In the genomic region with DNA sequence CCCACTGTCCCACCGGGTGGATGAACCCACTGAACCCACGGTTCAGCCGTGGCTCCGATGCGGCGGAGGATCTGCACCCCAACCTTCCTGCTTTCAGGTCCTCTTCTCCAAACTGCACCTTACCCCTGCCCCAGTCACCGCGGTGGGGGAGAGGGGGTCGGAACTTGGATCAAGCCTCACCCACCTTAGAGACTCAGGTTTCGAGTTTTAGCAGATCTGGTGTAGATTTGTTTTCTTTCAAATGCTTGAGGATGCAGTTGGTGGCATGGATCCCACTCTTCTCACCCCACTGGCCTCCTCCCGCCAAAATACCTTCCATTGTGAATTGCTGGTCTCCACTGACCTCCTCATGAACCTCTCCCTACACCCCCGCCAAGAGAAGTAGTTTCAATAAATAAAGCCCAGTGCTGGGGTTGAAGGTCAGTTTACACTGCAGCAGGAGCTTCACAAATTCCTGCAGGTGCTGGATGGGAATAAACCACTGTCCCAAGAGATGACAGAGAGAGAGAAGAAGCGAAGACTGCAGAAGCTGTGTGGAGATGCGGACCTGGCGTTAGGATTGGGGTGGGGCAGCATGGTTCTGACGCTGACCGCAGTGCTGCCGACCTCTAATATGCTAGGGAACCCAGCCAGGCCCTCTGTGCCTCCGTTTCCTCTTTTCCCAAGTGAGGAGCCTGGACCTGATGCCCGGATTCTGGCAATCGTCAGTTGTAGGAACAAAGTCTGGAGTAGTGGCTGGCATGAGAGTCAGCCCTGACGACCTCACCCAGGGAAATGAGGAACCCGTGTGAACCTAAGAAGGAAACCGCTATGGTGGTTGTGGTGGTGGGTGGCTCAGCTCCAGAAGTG, we compare ENCODE assay signal across 1 cellular context.
TF ChIP-seq lines count a peak whose summit lies in the region.

No MANE protein-coding gene starts in this region.

TF ChIP-seq in HepG2, 621 proteins besides CTCF, POLR2A, EP300 and RAD21 (continued from another document and continues in another):
- TF ChIP-seq FOXA1 (IDR thresholded peaks at IDR 0.05), result no peak
- TF ChIP-seq FOXA1 (CRISPR knock-in tag; IDR thresholded peaks at IDR 0.05), result peak; percentile 87
- TF ChIP-seq KLF15 (CRISPR knock-in tag; IDR thresholded peaks at IDR 0.05; ENCODE audit: borderline replicate concordance), result no peak
- TF ChIP-seq TGIF2 (CRISPR knock-in tag; IDR thresholded peaks at IDR 0.05), result no peak
- TF ChIP-seq HOXA3 (CRISPR knock-in tag; IDR thresholded peaks at IDR 0.05), result peak; percentile 93
- no peak for TF ChIP-seq FIP1L1 (IDR thresholded peaks at IDR 0.05; ENCODE audit: borderline replicate concordance, insufficient read depth, low read depth, low read length)
- TF ChIP-seq HNRNPL (IDR thresholded peaks at IDR 0.05; ENCODE audit: low read depth, low read length), result no peak
- peak; percentile 93 for TF ChIP-seq EHMT2 (IDR thresholded peaks at IDR 0.05; ENCODE audit: borderline replicate concordance, low read depth, low read length)
- no peak for TF ChIP-seq FOSL1 (CRISPR knock-in tag; IDR thresholded peaks at IDR 0.05; ENCODE audit: borderline replicate concordance)
- TF ChIP-seq ZNF292 (CRISPR knock-in tag; IDR thresholded peaks at IDR 0.05; ENCODE audit: borderline replicate concordance, low read depth), result peak; percentile 99; the same call in 1 of the 2 replicates
- TF ChIP-seq, protein P1, sequence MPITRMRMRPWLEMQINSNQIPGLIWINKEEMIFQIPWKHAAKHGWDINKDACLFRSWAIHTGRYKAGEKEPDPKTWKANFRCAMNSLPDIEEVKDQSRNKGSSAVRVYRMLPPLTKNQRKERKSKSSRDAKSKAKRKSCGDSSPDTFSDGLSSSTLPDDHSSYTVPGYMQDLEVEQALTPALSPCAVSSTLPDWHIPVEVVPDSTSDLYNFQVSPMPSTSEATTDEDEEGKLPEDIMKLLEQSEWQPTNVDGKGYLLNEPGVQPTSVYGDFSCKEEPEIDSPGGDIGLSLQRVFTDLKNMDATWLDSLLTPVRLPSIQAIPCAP (CRISPR knock-in tag; IDR thresholded peaks at IDR 0.05; ENCODE audit: low read depth), result no peak
- peak; percentile 9; the same call in 1 of the 2 replicates for TF ChIP-seq NFYB (CRISPR knock-in tag; IDR thresholded peaks at IDR 0.05)
- TF ChIP-seq ZNF451 (CRISPR knock-in tag; IDR thresholded peaks at IDR 0.05), result peak; percentile 29; the same call in 1 of the 2 replicates
- TF ChIP-seq, protein P2, sequence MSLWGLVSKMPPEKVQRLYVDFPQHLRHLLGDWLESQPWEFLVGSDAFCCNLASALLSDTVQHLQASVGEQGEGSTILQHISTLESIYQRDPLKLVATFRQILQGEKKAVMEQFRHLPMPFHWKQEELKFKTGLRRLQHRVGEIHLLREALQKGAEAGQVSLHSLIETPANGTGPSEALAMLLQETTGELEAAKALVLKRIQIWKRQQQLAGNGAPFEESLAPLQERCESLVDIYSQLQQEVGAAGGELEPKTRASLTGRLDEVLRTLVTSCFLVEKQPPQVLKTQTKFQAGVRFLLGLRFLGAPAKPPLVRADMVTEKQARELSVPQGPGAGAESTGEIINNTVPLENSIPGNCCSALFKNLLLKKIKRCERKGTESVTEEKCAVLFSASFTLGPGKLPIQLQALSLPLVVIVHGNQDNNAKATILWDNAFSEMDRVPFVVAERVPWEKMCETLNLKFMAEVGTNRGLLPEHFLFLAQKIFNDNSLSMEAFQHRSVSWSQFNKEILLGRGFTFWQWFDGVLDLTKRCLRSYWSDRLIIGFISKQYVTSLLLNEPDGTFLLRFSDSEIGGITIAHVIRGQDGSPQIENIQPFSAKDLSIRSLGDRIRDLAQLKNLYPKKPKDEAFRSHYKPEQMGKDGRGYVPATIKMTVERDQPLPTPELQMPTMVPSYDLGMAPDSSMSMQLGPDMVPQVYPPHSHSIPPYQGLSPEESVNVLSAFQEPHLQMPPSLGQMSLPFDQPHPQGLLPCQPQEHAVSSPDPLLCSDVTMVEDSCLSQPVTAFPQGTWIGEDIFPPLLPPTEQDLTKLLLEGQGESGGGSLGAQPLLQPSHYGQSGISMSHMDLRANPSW (CRISPR knock-in tag; IDR thresholded peaks at IDR 0.05; ENCODE audit: borderline replicate concordance), result no peak; the same call in 1 of the 2 replicates
- peak; percentile 37; the same call in 1 of the 2 replicates for TF ChIP-seq DPF2 (CRISPR knock-in tag; IDR thresholded peaks at IDR 0.05; ENCODE audit: borderline replicate concordance, low read depth)
- TF ChIP-seq FOXK2 (IDR thresholded peaks at IDR 0.05), result no peak
- peak; percentile 84; the same call in 1 of the 2 replicates for TF ChIP-seq NCOR1 (IDR thresholded peaks at IDR 0.05; ENCODE audit: borderline replicate concordance, low read length)
- TF ChIP-seq ZSCAN20 (CRISPR knock-in tag; IDR thresholded peaks at IDR 0.05; ENCODE audit: borderline replicate concordance), result peak; percentile 84; the same call in 1 of the 2 replicates
- TF ChIP-seq ZIK1 (CRISPR knock-in tag; IDR thresholded peaks at IDR 0.05; ENCODE audit: borderline replicate concordance, low read depth), result peak; percentile 46; the same call in 1 of the 2 replicates
- TF ChIP-seq, protein P3, sequence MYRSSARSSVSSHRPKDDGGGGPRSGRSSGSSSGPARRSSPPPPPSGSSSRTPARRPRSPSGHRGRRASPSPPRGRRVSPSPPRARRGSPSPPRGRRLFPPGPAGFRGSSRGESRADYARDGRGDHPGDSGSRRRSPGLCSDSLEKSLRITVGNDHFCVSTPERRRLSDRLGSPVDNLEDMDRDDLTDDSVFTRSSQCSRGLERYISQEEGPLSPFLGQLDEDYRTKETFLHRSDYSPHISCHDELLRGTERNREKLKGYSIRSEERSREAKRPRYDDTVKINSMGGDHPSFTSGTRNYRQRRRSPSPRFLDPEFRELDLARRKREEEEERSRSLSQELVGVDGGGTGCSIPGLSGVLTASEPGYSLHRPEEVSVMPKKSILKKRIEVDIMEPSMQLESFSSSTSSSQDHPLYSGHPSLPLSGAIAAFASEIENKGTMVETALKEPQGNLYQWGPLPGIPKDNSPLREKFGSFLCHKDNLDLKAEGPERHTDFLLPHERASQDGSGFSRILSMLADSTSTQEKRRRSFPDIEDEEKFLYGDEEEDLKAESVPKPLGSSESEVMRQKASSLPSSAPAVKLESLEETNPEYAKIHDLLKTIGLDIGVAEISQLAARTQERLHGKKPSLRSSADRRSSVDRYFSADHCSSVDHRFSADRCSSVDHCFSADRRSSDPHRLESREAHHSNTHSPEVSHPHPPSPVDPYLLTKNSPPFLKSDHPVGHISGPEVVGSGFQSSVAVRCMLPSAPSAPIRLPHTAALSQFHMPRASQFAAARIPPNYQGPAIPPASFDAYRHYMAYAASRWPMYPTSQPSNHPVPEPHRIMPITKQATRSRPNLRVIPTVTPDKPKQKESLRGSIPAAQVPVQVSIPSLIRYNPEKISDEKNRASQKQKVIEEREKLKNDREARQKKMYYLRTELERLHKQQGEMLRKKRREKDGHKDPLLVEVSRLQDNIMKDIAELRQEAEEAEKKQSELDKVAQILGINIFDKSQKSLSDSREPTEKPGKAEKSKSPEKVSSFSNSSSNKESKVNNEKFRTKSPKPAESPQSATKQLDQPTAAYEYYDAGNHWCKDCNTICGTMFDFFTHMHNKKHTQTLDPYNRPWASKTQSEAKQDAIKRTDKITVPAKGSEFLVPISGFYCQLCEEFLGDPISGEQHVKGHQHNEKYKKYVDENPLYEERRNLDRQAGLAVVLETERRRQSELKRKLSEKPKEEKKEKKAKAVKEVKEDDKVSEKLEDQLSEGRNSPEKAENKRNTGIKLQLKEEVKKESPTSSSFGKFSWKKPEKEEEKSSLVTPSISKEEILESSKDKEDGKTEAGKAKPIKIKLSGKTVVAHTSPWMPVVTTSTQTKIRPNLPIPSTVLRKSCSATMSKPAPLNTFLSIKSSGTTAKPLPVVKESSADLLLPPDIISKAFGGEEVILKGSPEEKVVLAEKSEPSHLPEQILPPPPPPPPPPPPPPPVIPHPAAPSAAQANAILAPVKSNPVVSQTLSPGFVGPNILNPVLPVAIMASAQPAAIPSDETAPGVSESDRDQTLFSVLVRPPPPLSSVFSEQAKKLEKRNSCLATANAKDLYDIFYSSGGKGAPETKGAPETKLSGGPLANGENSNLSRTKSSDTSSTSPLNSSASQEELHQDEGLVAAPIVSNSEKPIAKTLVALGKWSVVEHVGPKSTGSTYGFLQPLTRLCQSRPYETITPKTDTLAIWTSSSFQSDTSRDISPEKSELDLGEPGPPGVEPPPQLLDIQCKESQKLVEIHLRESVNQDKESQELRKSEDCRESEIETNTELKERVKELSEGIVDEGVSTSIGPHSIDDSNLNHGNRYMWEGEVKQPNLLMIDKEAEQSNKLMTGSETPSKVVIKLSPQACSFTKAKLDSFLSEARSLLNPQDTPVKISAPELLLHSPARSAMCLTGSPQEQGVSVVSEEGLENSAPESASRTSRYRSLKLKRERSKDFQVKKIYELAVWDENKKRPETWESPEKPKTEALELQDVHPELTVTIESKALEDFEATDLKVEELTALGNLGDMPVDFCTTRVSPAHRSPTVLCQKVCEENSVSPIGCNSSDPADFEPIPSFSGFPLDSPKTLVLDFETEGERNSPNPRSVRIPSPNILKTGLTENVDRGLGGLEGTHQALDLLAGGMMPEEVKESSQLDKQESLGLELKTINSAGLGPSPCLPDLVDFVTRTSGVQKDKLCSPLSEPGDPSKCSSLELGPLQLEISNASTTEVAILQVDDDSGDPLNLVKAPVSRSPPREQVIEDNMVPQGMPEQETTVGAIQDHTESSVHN (CRISPR knock-in tag; IDR thresholded peaks at IDR 0.05), result no peak
- TF ChIP-seq RAD51 (IDR thresholded peaks at IDR 0.05; ENCODE audit: borderline replicate concordance), result no peak
- TF ChIP-seq, protein P4, sequence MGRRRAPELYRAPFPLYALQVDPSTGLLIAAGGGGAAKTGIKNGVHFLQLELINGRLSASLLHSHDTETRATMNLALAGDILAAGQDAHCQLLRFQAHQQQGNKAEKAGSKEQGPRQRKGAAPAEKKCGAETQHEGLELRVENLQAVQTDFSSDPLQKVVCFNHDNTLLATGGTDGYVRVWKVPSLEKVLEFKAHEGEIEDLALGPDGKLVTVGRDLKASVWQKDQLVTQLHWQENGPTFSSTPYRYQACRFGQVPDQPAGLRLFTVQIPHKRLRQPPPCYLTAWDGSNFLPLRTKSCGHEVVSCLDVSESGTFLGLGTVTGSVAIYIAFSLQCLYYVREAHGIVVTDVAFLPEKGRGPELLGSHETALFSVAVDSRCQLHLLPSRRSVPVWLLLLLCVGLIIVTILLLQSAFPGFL (CRISPR knock-in tag; IDR thresholded peaks at IDR 0.05), result peak; percentile 97
- peak; percentile 81 for TF ChIP-seq KLF12 (CRISPR knock-in tag; IDR thresholded peaks at IDR 0.05; ENCODE audit: borderline replicate concordance)
- TF ChIP-seq, protein P5, sequence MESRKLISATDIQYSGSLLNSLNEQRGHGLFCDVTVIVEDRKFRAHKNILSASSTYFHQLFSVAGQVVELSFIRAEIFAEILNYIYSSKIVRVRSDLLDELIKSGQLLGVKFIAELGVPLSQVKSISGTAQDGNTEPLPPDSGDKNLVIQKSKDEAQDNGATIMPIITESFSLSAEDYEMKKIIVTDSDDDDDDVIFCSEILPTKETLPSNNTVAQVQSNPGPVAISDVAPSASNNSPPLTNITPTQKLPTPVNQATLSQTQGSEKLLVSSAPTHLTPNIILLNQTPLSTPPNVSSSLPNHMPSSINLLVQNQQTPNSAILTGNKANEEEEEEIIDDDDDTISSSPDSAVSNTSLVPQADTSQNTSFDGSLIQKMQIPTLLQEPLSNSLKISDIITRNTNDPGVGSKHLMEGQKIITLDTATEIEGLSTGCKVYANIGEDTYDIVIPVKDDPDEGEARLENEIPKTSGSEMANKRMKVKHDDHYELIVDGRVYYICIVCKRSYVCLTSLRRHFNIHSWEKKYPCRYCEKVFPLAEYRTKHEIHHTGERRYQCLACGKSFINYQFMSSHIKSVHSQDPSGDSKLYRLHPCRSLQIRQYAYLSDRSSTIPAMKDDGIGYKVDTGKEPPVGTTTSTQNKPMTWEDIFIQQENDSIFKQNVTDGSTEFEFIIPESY (CRISPR knock-in tag; IDR thresholded peaks at IDR 0.05), result no peak; the same call in 1 of the 2 replicates
- TF ChIP-seq, protein P6, sequence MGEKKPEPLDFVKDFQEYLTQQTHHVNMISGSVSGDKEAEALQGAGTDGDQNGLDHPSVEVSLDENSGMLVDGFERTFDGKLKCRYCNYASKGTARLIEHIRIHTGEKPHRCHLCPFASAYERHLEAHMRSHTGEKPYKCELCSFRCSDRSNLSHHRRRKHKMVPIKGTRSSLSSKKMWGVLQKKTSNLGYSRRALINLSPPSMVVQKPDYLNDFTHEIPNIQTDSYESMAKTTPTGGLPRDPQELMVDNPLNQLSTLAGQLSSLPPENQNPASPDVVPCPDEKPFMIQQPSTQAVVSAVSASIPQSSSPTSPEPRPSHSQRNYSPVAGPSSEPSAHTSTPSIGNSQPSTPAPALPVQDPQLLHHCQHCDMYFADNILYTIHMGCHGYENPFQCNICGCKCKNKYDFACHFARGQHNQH (CRISPR knock-in tag; IDR thresholded peaks at IDR 0.05), result peak; percentile 89
- TF ChIP-seq, protein P7, sequence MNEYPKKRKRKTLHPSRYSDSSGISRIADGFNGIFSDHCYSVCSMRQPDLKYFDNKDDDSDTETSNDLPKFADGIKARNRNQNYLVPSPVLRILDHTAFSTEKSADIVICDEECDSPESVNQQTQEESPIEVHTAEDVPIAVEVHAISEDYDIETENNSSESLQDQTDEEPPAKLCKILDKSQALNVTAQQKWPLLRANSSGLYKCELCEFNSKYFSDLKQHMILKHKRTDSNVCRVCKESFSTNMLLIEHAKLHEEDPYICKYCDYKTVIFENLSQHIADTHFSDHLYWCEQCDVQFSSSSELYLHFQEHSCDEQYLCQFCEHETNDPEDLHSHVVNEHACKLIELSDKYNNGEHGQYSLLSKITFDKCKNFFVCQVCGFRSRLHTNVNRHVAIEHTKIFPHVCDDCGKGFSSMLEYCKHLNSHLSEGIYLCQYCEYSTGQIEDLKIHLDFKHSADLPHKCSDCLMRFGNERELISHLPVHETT (CRISPR knock-in tag; conservative IDR thresholded peaks at IDR 0.05), result peak; percentile 33; the same call in 1 of the 2 replicates
- TF ChIP-seq TCF7 (IDR thresholded peaks at IDR 0.05; ENCODE audit: low read depth), result peak; percentile 34; the same call in 1 of the 2 replicates
- TF ChIP-seq, protein P8, sequence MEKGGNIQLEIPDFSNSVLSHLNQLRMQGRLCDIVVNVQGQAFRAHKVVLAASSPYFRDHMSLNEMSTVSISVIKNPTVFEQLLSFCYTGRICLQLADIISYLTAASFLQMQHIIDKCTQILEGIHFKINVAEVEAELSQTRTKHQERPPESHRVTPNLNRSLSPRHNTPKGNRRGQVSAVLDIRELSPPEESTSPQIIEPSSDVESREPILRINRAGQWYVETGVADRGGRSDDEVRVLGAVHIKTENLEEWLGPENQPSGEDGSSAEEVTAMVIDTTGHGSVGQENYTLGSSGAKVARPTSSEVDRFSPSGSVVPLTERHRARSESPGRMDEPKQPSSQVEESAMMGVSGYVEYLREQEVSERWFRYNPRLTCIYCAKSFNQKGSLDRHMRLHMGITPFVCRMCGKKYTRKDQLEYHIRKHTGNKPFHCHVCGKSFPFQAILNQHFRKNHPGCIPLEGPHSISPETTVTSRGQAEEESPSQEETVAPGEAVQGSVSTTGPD (CRISPR knock-in tag; IDR thresholded peaks at IDR 0.05), result 0 out of 2 replicates have a peak, but pooled peaks have one; percentile 9
- TF ChIP-seq ZNF225 (CRISPR knock-in tag; IDR thresholded peaks at IDR 0.05), result no peak; the same call in 1 of the 2 replicates
- TF ChIP-seq NAIF1 (CRISPR knock-in tag; IDR thresholded peaks at IDR 0.05; ENCODE audit: borderline replicate concordance), result no peak
- TF ChIP-seq ZNF792 (CRISPR knock-in tag; IDR thresholded peaks at IDR 0.05), result peak; percentile 83
- TF ChIP-seq TOE1 (CRISPR knock-in tag; IDR thresholded peaks at IDR 0.05), result no peak
- TF ChIP-seq SP1 (IDR thresholded peaks at IDR 0.05), result no peak
- no peak for TF ChIP-seq SP1 (CRISPR knock-in tag; IDR thresholded peaks at IDR 0.05)
- TF ChIP-seq, protein P9, sequence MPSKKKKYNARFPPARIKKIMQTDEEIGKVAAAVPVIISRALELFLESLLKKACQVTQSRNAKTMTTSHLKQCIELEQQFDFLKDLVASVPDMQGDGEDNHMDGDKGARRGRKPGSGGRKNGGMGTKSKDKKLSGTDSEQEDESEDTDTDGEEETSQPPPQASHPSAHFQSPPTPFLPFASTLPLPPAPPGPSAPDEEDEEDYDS (CRISPR knock-in tag; IDR thresholded peaks at IDR 0.05), result peak; percentile 49
